ENCODE assay signal across 6 cellular contexts in genomic region chr17:38747385-38748328, GRCh38. TPM values are rescaled to one million over a fixed set of nuclear protein-coding genes. Genes with fewer than 3 reads are reported as not detected.
DNase-seq lines count a peak whose midpoint lies in the region; ATAC-seq, FAIRE-seq and TF ChIP-seq lines count a peak whose summit lies in the region.

No MANE protein-coding gene starts in this region.

- ATAC-seq in GM19463 (IDR thresholded peaks at IDR 0.05; ENCODE audit: unreplicated experiment) = no peak

- TF ChIP-seq CTCF in Peyer's patch (IDR thresholded peaks at IDR 0.05) = no peak
- TF ChIP-seq CTCF in hepatocyte (IDR thresholded peaks at IDR 0.05; ENCODE audit: poor library complexity) = peak; percentile 11

- H3K27ac ChIP-seq in Peyer's patch (peak overlapping the region; percentile 69 to 91 (median 79)), hepatocyte (peak overlapping the region; percentile 97)

- H3K27me3 ChIP-seq in Peyer's patch = no peaks in the 10 kb centered on the region
- no peaks in the 10 kb centered on the region for H3K27me3 ChIP-seq in hepatocyte

- H3K4me1 ChIP-seq in Peyer's patch = peaks cover 3 to 60% (median 32%) of the 10 kb centered on the region in 4 donors
- H3K4me1 ChIP-seq in hepatocyte (ENCODE audit: insufficient read depth) = peaks cover 46% of the 10 kb centered on the region

- peak overlapping the region; percentile 47 to 99 (median 66) for H3K4me3 ChIP-seq in Peyer's patch
- H3K4me3 ChIP-seq in hepatocyte = peak overlapping the region; percentile 96

- peaks cover 54% of the 10 kb centered on the region for H3K79me2 ChIP-seq in hepatocyte

- peaks cover 36% of the 10 kb centered on the region for H4K20me1 ChIP-seq in hepatocyte (ENCODE audit: insufficient read depth, poor library complexity, severe bottlenecking)

- no peak for TF ChIP-seq POLR2A in Peyer's patch (IDR thresholded peaks at IDR 0.05)

- H3K9me3 ChIP-seq in Peyer's patch (no peaks in the 10 kb centered on the region), hepatocyte (ENCODE audit: low read depth) (no peaks in the 10 kb centered on the region)

- no peak for FAIRE-seq in urothelium cell line (lab: Jason Lieb, UNC)

- no peaks in the 10 kb centered on the region for H3K36me3 ChIP-seq in Peyer's patch
- H3K36me3 ChIP-seq in hepatocyte (replicated peaks; ENCODE audit: insufficient read depth, low read depth) = no peaks in the 10 kb centered on the region

- DNase-seq in G401 (ENCODE audit: low spot score) (peak; percentile 29), Peyer's patch (peak in 2 of 3 donors; percentile 61 to 72), hepatocyte (ENCODE audit: low spot score) (peak; percentile 71), urothelium cell line (ENCODE audit: low spot score) (peak; percentile 62), hippocampal formation (lab: John Stamatoyannopoulos, UW) (no peak)

- peak overlapping the region; percentile 86 for H2AFZ ChIP-seq in hepatocyte

- WGBS in hepatocyte (ENCODE audit: low lambda C conversion rate, missing lambda C conversion rate) = 2% methylated on average over 15 of the region's 79 CpGs

- in situ Hi-C loops in G401 (cut with HindIII; ENCODE audit: low sequenced_read_pairs) = no loop called here

- H3K9me2 ChIP-seq in hepatocyte (replicated peaks; ENCODE audit: insufficient read depth) = no peaks in the 10 kb centered on the region

- peak overlapping the region; percentile 99 for H3K4me2 ChIP-seq in hepatocyte

RNA-seq across cellular contexts. Expression of gene PCGF2, which starts 0.5 kb away (rescaled TPM):
- 5.5 and 12.5 TPM in 2 replicates for total RNA-seq in G401 (2014; rRNA removed; shearing (Covaris generic))
- total RNA-seq in Peyer's patch = 10 to 100 TPM in 2 of 4 donors, 1 to 10 TPM in 2; 8.3 to 41.9 (median 14.5) TPM
- total RNA-seq in hepatocyte = 7.2 and 8.7 TPM in 2 replicates
- 11.0 and 13.0 TPM in 2 replicates for polyA plus RNA-seq in hepatocyte

RNA-seq across cellular contexts. Expression of gene PSMB3, which starts 4.9 kb away (rescaled TPM):
- total RNA-seq in G401 (2014; rRNA removed; shearing (Covaris generic)) = 277 and 414 TPM in 2 replicates
- 100 to 1,000 TPM; 106 to 165 (median 109) TPM for total RNA-seq in Peyer's patch
- total RNA-seq in hepatocyte = 127 and 166 TPM in 2 replicates
- 252 and 275 TPM in 2 replicates for polyA plus RNA-seq in hepatocyte

RNA-seq across cellular contexts. Expression of gene CISD3, which starts 17.5 kb away (rescaled TPM):
- 7.5 and 7.9 TPM in 2 replicates for total RNA-seq in G401 (2014; rRNA removed; shearing (Covaris generic))
- 10 to 100 TPM; 10.7 to 55.0 (median 43.2) TPM for total RNA-seq in Peyer's patch
- total RNA-seq in hepatocyte = 4.9 and 5.0 TPM in 2 replicates
- 37.0 and 41.6 TPM in 2 replicates for polyA plus RNA-seq in hepatocyte

RNA-seq across cellular contexts. Expression of gene MLLT6, which starts 42.6 kb away (rescaled TPM):
- 21.8 and 30.6 TPM in 2 replicates for total RNA-seq in G401 (2014; rRNA removed; shearing (Covaris generic))
- total RNA-seq in Peyer's patch (100 to 1,000 TPM in 3 of 4 donors, 10 to 100 TPM in 1; 69.2 to 297 (median 190) TPM), hepatocyte (27.5 and 31.2 TPM in 2 replicates)
- 10.6 and 11.0 TPM in 2 replicates for polyA plus RNA-seq in hepatocyte

RNA-seq across cellular contexts. Expression of gene PIP4K2B, which starts 51.7 kb away (rescaled TPM):
- 46.2 and 49.8 TPM in 2 replicates for total RNA-seq in G401 (2014; rRNA removed; shearing (Covaris generic))
- total RNA-seq in Peyer's patch (10 to 100 TPM; 16.7 to 61.9 (median 22.8) TPM), hepatocyte (39.3 and 46.8 TPM in 2 replicates)
- 8.2 and 11.1 TPM in 2 replicates for polyA plus RNA-seq in hepatocyte

Comparison
In these comparisons a context has a peak if more than half of its experiments do, and no peak if none do; other contexts are left out.
1. DNase-seq: peak in G401 (single experiment), Peyer's patch (2 of 3), hepatocyte (single experiment) and urothelium cell line (single experiment); none in hippocampal formation (0 of 2).